Comparison of ENCODE assay signal across 18 cellular contexts in the genomic region with DNA sequence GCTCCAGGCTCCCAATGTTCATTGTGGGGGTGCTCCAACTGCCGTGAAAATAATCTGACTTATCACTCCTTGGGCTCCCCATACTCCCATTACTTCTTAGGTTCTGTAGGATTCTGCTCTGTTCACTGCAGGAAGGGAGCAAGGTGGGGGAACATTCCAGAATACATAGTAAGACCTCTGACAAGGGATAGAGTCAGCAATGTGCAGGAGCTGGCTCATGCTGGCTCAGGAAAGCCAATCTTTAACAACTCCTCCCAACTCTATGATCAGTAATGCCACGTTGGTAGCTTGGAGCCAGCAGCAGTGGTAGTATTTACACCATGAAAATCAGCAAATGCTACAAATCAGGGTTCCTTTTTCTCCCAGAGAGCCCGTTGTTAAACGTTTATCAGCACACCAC. TPM values are rescaled to one million over a fixed set of nuclear protein-coding genes. Genes with fewer than 3 reads are reported as not detected.
A peak's percentile ranks its signal among the peaks of the same experiment; 100 is the strongest.
DNase-seq lines count a peak whose midpoint lies in the region; ATAC-seq, FAIRE-seq and TF ChIP-seq lines count a peak whose summit lies in the region.
"Had no signal": no experiment of that assay in that cellular context is flagged by ENCODE, and none has a peak within 500 bp of the region (broad histone marks: within the 10 kb centered on the region; RNA-seq: fewer than 3 reads in every experiment).

No MANE protein-coding gene starts in this region.

- peak; percentile 56 for DNase-seq in AG08396 (ENCODE audit: low spot score)
- peak; percentile 82 for DNase-seq in HFFc6
- DNase-seq in bronchial epithelial cell (ENCODE audit: low read depth), result peak; percentile 85
- peak; percentile 71 for DNase-seq in iris pigment epithelial cell (ENCODE audit: low read depth)
- DNase-seq in foreskin melanocyte, result no peak
- no peak for DNase-seq in type B pancreatic cell (ENCODE audit: extremely low spot score, unreplicated experiment)
- no peak for DNase-seq in ecto neural progenitor cell (ENCODE audit: low spot score)
- DNase-seq: activated CD4-positive, alpha-beta memory T cell treated with anti-CD3 and anti-CD28 coated beads, Interleukin-2, amount 10 ng/mL, durations not matched to agents 7 days and 5 days; amygdala; BE2C; cortex of kidney; DMS53; NCI-H1436 treated with DMSO at 0.1 percent for 48 hours; stimulated activated CD4-positive, alpha-beta T cell treated with anti-CD3 and anti-CD28 coated beads, Interleukin-2, amount 100 ng/mL, for 24 hours had no signal

- no peaks in the 10 kb centered on the region for H3K36me3 ChIP-seq in bronchial epithelial cell (ENCODE audit: control insufficient read depth, insufficient read depth, low read length)
- H3K36me3 ChIP-seq: BE2C, esophagus muscularis mucosa, thoracic aorta had no signal

- no peaks in the 10 kb centered on the region for H3K9me3 Mint-ChIP-seq in HFFc6
- no peaks in the 10 kb centered on the region for H3K9me3 Mint-ChIP-seq in type B pancreatic cell
- H3K9me3 Mint-ChIP-seq: activated CD4-positive, alpha-beta memory T cell treated with anti-CD3 and anti-CD28 coated beads, Interleukin-2, amount 10 ng/mL, durations not matched to agents 7 days and 5 days; nephron progenitor cell had no signal

- FAIRE-seq in bronchial epithelial cell (lab: Jason Lieb, UNC), result no peak

- TF ChIP-seq CTCF in HFFc6 (IDR thresholded peaks at IDR 0.05) (no peak), bronchial epithelial cell (IDR thresholded peaks at IDR 0.05; ENCODE audit: insufficient read depth, low read length, severe bottlenecking) (no peak), type B pancreatic cell (conservative IDR thresholded peaks at IDR 0.05) (no peak)

- ATAC-seq in GM19395 (IDR thresholded peaks at IDR 0.05; ENCODE audit: unreplicated experiment), result no peak

- H3K4me3 Mint-ChIP-seq in HFFc6 (peak overlapping the region; percentile 80; the same call in 1 of the 2 replicates), type B pancreatic cell (no peak overlapping the region)
- H3K4me3 Mint-ChIP-seq: activated CD4-positive, alpha-beta memory T cell treated with anti-CD3 and anti-CD28 coated beads, Interleukin-2, amount 10 ng/mL, durations not matched to agents 7 days and 5 days; nephron progenitor cell had no signal

- H3K27me3 Mint-ChIP-seq in HFFc6 (ENCODE audit: insufficient read depth), result no peaks in the 10 kb centered on the region; the same call in 1 of the 2 replicates
- peaks cover 4% of the 10 kb centered on the region for H3K27me3 Mint-ChIP-seq in type B pancreatic cell

- H3K4me3 ChIP-seq in bronchial epithelial cell (ENCODE audit: low read depth, low read length), result no peak overlapping the region
- H3K4me3 ChIP-seq: esophagus muscularis mucosa, thoracic aorta had no signal

- H3K27me3 ChIP-seq in bronchial epithelial cell (ENCODE audit: control insufficient read depth, insufficient read depth, low read length), result no peaks in the 10 kb centered on the region
- H3K27me3 ChIP-seq: BE2C had no signal

- H3K4me1 Mint-ChIP-seq in HFFc6 (ENCODE audit: low read depth) (peaks cover 43% of the 10 kb centered on the region), type B pancreatic cell (ENCODE audit: unreplicated experiment) (peaks cover 11% of the 10 kb centered on the region)
- H3K4me1 Mint-ChIP-seq: activated CD4-positive, alpha-beta memory T cell treated with anti-CD3 and anti-CD28 coated beads, Interleukin-2, amount 10 ng/mL, durations not matched to agents 7 days and 5 days had no signal

- H3K27ac Mint-ChIP-seq in HFFc6 (peak overlapping the region; percentile 98), type B pancreatic cell (no peak overlapping the region)
- H3K27ac Mint-ChIP-seq: activated CD4-positive, alpha-beta memory T cell treated with anti-CD3 and anti-CD28 coated beads, Interleukin-2, amount 10 ng/mL, durations not matched to agents 7 days and 5 days; nephron progenitor cell had no signal

- no peaks in the 10 kb centered on the region for H3K36me3 Mint-ChIP-seq in HFFc6 (ENCODE audit: low read depth)
- no peaks in the 10 kb centered on the region for H3K36me3 Mint-ChIP-seq in type B pancreatic cell

RNA-seq across cellular contexts. Expression of a gene that starts 44.4 kb away (rescaled TPM):
- total RNA-seq in HFFc6 (2021; fragmentation: NEBNext Ultra II Directional; extraction: Animal tissue kit (Norgen Biotek cat#: 25700)), result 10 to 100 TPM; 28.7 to 38.3 (median 33.9) TPM
- total RNA-seq in bronchial epithelial cell (19.2 and 30.2 TPM in 2 replicates), type B pancreatic cell (ENCODE audit: low replicate concordance) (22.1 and 43.1 TPM in 2 replicates)

Comparison
In these comparisons a context has a peak if more than half of its experiments do, and no peak if none do; other contexts are left out.
1. DNase-seq: peak in AG08396 (single experiment), HFFc6 (single experiment), bronchial epithelial cell (single experiment) and iris pigment epithelial cell (single experiment); none in foreskin melanocyte (single experiment), type B pancreatic cell (single experiment) and ecto neural progenitor cell (single experiment).